8 cellular contexts compared by ENCODE assay signal in the genomic region with DNA sequence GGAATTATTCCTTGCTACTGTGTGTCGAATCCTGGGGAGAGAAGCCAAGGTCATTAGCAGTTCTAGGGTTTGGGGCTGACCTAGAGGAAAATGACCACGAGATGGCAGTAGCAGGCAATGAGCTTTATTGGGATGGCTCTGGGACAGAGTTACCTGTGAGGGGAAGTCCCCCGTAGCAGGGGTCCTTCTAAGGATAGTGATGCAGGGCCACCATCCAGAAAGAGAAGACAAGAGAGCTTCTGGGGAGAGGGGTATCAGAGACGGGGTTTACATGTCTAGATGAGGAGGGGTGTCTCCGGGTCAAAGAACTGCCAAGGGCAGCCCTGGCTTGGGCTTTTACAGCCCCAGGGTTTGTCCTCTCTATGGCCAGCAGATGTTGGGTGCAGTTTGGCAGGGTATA. TPM values are rescaled to one million over a fixed set of nuclear protein-coding genes. Genes with fewer than 3 reads are reported as not detected.
DNase-seq lines count a peak whose midpoint lies in the region; ATAC-seq and TF ChIP-seq lines count a peak whose summit lies in the region.

No MANE protein-coding gene starts in this region.

- peak; percentile 87 for TF ChIP-seq RAD21 in Ishikawa (IDR thresholded peaks at IDR 0.05; ENCODE audit: low read depth)

- no peaks in the 10 kb centered on the region for H3F3A ChIP-seq in smooth muscle cell (ENCODE audit: low read depth)

- WGBS in hepatocyte (ENCODE audit: low lambda C conversion rate, missing lambda C conversion rate): 12% methylated on average over 5 of the region's 5 CpGs
- 14% methylated on average over 5 of the region's 5 CpGs for WGBS in smooth muscle cell (ENCODE audit: low lambda C conversion rate)

- H3K4me3 ChIP-seq in hepatocyte (no peak overlapping the region), smooth muscle cell (no peak overlapping the region)

- ATAC-seq in HG03460 (IDR thresholded peaks at IDR 0.05; ENCODE audit: unreplicated experiment): no peak
- no peak for ATAC-seq in HG02678 (IDR thresholded peaks at IDR 0.05; ENCODE audit: unreplicated experiment)

- H3K27me3 ChIP-seq in hepatocyte (no peaks in the 10 kb centered on the region), smooth muscle cell (ENCODE audit: low read depth) (no peaks in the 10 kb centered on the region)

- no peak overlapping the region for H3K9ac ChIP-seq in smooth muscle cell (ENCODE audit: low read depth)

- H3K9me2 ChIP-seq in hepatocyte (replicated peaks; ENCODE audit: insufficient read depth): no peaks in the 10 kb centered on the region

- peak; percentile 31 for DNase-seq in DMS53 treated with DMSO at 0.1 percent for 48 hours (lab: John Stamatoyannopoulos, UW; ENCODE audit: unreplicated experiment)
- peak; percentile 81 for DNase-seq in OCI-M1 (lab: John Stamatoyannopoulos, UW)
- DNase-seq in amniotic epithelial cell (ENCODE audit: low read depth): peak; percentile 56
- DNase-seq in hepatocyte (ENCODE audit: low spot score): peak; percentile 84
- DNase-seq in smooth muscle cell (lab: John Stamatoyannopoulos, UW; ENCODE audit: unreplicated experiment): no peak

- H4K20me1 ChIP-seq in hepatocyte (ENCODE audit: insufficient read depth, poor library complexity, severe bottlenecking) (no peaks in the 10 kb centered on the region), smooth muscle cell (ENCODE audit: low read depth) (no peaks in the 10 kb centered on the region)

- no peak for TF ChIP-seq EP300 in Ishikawa (IDR thresholded peaks at IDR 0.05; ENCODE audit: borderline replicate concordance)

- TF ChIP-seq CTCF in hepatocyte (IDR thresholded peaks at IDR 0.05; ENCODE audit: poor library complexity) (peak; percentile 84), smooth muscle cell (IDR thresholded peaks at IDR 0.05; ENCODE audit: borderline replicate concordance, insufficient read depth, poor library complexity, severe bottlenecking) (peak; percentile 74)

- H3K79me2 ChIP-seq in hepatocyte (no peaks in the 10 kb centered on the region), smooth muscle cell (ENCODE audit: low read depth) (no peaks in the 10 kb centered on the region)

- H3K9me3 ChIP-seq in hepatocyte (ENCODE audit: low read depth) (no peaks in the 10 kb centered on the region), smooth muscle cell (replicated peaks; ENCODE audit: low read depth) (no peaks in the 10 kb centered on the region)

- no peak overlapping the region for H3K27ac ChIP-seq in hepatocyte
- H3K27ac ChIP-seq in smooth muscle cell (ENCODE audit: low read depth): no peak overlapping the region

- H3K36me3 ChIP-seq in hepatocyte (replicated peaks; ENCODE audit: insufficient read depth, low read depth) (no peaks in the 10 kb centered on the region), smooth muscle cell (ENCODE audit: low read depth) (no peaks in the 10 kb centered on the region)

- H3K4me1 ChIP-seq in hepatocyte (ENCODE audit: insufficient read depth) (peaks cover 5% of the 10 kb centered on the region), smooth muscle cell (ENCODE audit: low read depth) (no peaks in the 10 kb centered on the region)

- H3K4me2 ChIP-seq in hepatocyte: no peak overlapping the region
- no peak overlapping the region for H3K4me2 ChIP-seq in smooth muscle cell

- H2AFZ ChIP-seq in hepatocyte (no peak overlapping the region), smooth muscle cell (ENCODE audit: low read depth) (no peak overlapping the region)

TF ChIP-seq in Ishikawa, 13 proteins besides CTCF, POLR2A, EP300 and RAD21:
- no peak for TF ChIP-seq CEBPB (IDR thresholded peaks at IDR 0.05)
TF ChIP-seq in Ishikawa: peak in this region for 0.

RNA-seq across cellular contexts. Expression of gene GGT6, which starts 6.4 kb away (rescaled TPM):
- total RNA-seq in hepatocyte (0.32 TPM in 1 of 2 replicates, not detected in the other), smooth muscle cell (0.27 and 0.76 TPM in 2 replicates)
- polyA plus RNA-seq in hepatocyte (not detected in 2 replicates), smooth muscle cell (not detected in 2 replicates)

RNA-seq across cellular contexts. Expression of gene MYBBP1A, which starts 11.6 kb away (rescaled TPM):
- total RNA-seq in hepatocyte (17.9 and 23.7 TPM in 2 replicates), smooth muscle cell (14.3 and 18.1 TPM in 2 replicates)
- polyA plus RNA-seq in hepatocyte (44.1 and 46.5 TPM in 2 replicates), smooth muscle cell (28.1 and 33.5 TPM in 2 replicates)

RNA-seq across cellular contexts. Expression of gene SMTNL2, which starts 17.5 kb away (rescaled TPM):
- total RNA-seq in hepatocyte: 41.5 and 56.8 TPM in 2 replicates
- polyA plus RNA-seq in hepatocyte: 106 TPM in 2 replicates
- total RNA-seq in smooth muscle cell: 5.0 and 5.1 TPM in 2 replicates
- polyA plus RNA-seq in smooth muscle cell: 8.3 and 14.8 TPM in 2 replicates
